ENCODE assay signal across 8 cellular contexts in the genomic region with DNA sequence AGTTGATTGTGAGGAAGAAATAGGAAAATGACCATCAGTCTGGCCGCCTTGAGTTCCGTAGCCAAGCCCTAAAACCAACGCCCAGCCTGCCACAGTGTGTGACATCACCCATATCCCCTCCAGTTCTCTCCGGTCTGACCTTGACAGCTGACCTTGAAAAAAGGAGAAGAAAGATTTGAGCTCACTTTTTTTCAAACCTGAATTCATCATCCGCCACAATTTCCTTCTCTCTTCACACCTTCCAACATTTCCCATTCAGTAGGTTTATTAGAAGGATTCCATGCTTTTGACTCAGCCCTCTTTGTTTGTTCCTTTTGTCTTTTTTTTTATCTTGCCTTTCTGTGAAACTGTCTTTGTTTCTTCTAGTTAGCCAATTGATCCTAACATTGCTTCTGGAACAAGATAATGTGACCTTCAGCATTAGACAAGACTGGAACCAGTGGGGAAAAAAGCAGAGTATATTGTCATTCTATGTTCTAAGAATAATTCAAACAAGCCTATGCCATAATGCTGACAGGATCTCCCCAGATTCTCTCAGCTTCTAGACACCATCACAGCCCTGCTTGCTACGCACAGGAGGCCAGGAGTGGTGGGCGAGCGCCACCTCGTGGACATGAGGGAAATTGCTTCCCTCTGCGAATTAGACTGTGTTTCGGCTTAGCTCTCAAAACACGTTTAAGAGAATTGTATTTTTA.
DNase-seq lines count a peak whose midpoint lies in the region; ATAC-seq and TF ChIP-seq lines count a peak whose summit lies in the region.

No MANE protein-coding gene starts in this region.

- H3K4me3 ChIP-seq in IMR-90 (ENCODE audit: insufficient read depth, low read depth, low read length) (no peak overlapping the region), gastroesophageal sphincter (no peak overlapping the region)

- TF ChIP-seq CTCF in GM10266 (IDR thresholded peaks at IDR 0.05; ENCODE audit: control insufficient read depth, insufficient read depth, low read depth, missing control alignments) (peak; percentile 100), IMR-90 (conservative IDR thresholded peaks at IDR 0.05; ENCODE audit: low read depth, low read length) (peak; percentile 98), gastroesophageal sphincter (IDR thresholded peaks at IDR 0.05) (peak; percentile 77 to 99 (median 94)), omental fat pad (IDR thresholded peaks at IDR 0.05) (peak in 2 of 3 donors; percentile 13 to 73)

- peaks cover 39% of the 10 kb centered on the region for H3K27me3 Mint-ChIP-seq in activated T-helper 17 cell treated with anti-CD3 and anti-CD28 coated beads, Interleukin-2, amount 50 U/mL, for 72 hours

- H3K56ac ChIP-seq in IMR-90 (ENCODE audit: extremely low read depth, insufficient read depth, low read length), result no peak overlapping the region

- no peak overlapping the region for H2AK5ac ChIP-seq in IMR-90 (ENCODE audit: low read depth, low read length)

- H3K4me3 Mint-ChIP-seq in activated T-helper 17 cell treated with anti-CD3 and anti-CD28 coated beads, Interleukin-2, amount 50 U/mL, for 72 hours, result no peak overlapping the region

- H3K4ac ChIP-seq in IMR-90 (ENCODE audit: low read depth, low read length), result no peak overlapping the region

- no peak overlapping the region for H2BK20ac ChIP-seq in IMR-90 (ENCODE audit: low read depth, low read length)

- dilution Hi-C loops in IMR-90 (cut with HindIII; ENCODE audit: low sequenced_read_pairs, unreplicated experiment), result no loop called here

- peak; percentile 70 for DNase-seq in GM10266 (ENCODE audit: extremely low spot score)
- peak; percentile 53 for DNase-seq in IMR-90
- peak; percentile 71 for DNase-seq in OCI-M1 (lab: John Stamatoyannopoulos, UW)
- peak; percentile 42 for DNase-seq in omental fat pad (ENCODE audit: low spot score)
- no peak for DNase-seq in mesenteric fat pad (ENCODE audit: low spot score)

- no peak overlapping the region for H4K8ac ChIP-seq in IMR-90 (ENCODE audit: low read depth in 2 of 2, low read length in 2 of 2)

- H3K27me3 ChIP-seq in IMR-90 (ENCODE audit: control insufficient read depth, insufficient read depth, low read length) (no peaks in the 10 kb centered on the region), gastroesophageal sphincter (peaks cover 40% of the 10 kb centered on the region)

- no peak overlapping the region for H2BK15ac ChIP-seq in IMR-90 (ENCODE audit: low read depth, low read length)

- H3K27ac ChIP-seq in IMR-90 (ENCODE audit: insufficient read depth, low read length), result no peak overlapping the region
- no peak overlapping the region for H3K27ac ChIP-seq in gastroesophageal sphincter

- 10% methylated on average over 2 of the region's 12 CpGs; no CpG with 5 or more reads in 1 of the 2 experiments for WGBS in IMR-90 (ENCODE audit: extremely low coverage in 2 of 2, insufficient read length in 1 of 2), 2 experiments
- 17 to 18% methylated on average over 11 to 12 of the region's 12 CpGs for WGBS in gastroesophageal sphincter (ENCODE audit: low coverage in 1 of 2), 2 donors

- no peak overlapping the region for H3K14ac ChIP-seq in IMR-90 (replicated peaks; ENCODE audit: low read depth, low read length)

- H4K91ac ChIP-seq in IMR-90 (ENCODE audit: insufficient read depth, low read depth, low read length), result no peak overlapping the region

- no TSS peak for BruUV-seq in IMR-90 (replicated peaks; lab: Mats Ljungman, UMichigan)

- no peak overlapping the region for H4K5ac ChIP-seq in IMR-90 (ENCODE audit: low read depth, low read length)

- no peak overlapping the region for H2BK120ac ChIP-seq in IMR-90 (ENCODE audit: low read depth, low read length)

- no peaks in the 10 kb centered on the region for H3K36me3 Mint-ChIP-seq in activated T-helper 17 cell treated with anti-CD3 and anti-CD28 coated beads, Interleukin-2, amount 50 U/mL, for 72 hours (ENCODE audit: low read depth)

- no peak overlapping the region for H3K9ac ChIP-seq in IMR-90 (ENCODE audit: low read depth, low read length)

- no peaks in the 10 kb centered on the region for H3K9me3 ChIP-seq in IMR-90 (ENCODE audit: control insufficient read depth, insufficient read depth, low read length)
- H3K9me3 ChIP-seq in gastroesophageal sphincter, result no peaks in the 10 kb centered on the region

- no peak overlapping the region for H2AK9ac ChIP-seq in IMR-90 (replicated peaks; ENCODE audit: low read depth, low read length, poor library complexity)

- 0 out of 2 replicates have a peak, but pooled peaks have one; percentile 33 for TF ChIP-seq POLR2A in IMR-90 (IDR thresholded peaks at IDR 0.05; ENCODE audit: low read depth, low read length)
- no peak for TF ChIP-seq POLR2A in gastroesophageal sphincter (IDR thresholded peaks at IDR 0.05)

- H3K27ac Mint-ChIP-seq in activated T-helper 17 cell treated with anti-CD3 and anti-CD28 coated beads, Interleukin-2, amount 50 U/mL, for 72 hours, result no peak overlapping the region

- no peaks in the 10 kb centered on the region for H3K4me1 Mint-ChIP-seq in activated T-helper 17 cell treated with anti-CD3 and anti-CD28 coated beads, Interleukin-2, amount 50 U/mL, for 72 hours

- no peaks in the 10 kb centered on the region for H3K79me1 ChIP-seq in IMR-90 (ENCODE audit: low read depth in 1 of 2, low read length in 2 of 2)

- no peak for TF ChIP-seq EP300 in gastroesophageal sphincter (IDR thresholded peaks at IDR 0.05)

- intact Hi-C loops in IMR-90 (cut with micrococcal nuclease), result loop anchor here (1.0 to 10.0 kb wide), 8 partner anchors 256 to 1739 kb away; no protein-coding TSS in a partner anchor

- H3K9me3 Mint-ChIP-seq in activated T-helper 17 cell treated with anti-CD3 and anti-CD28 coated beads, Interleukin-2, amount 50 U/mL, for 72 hours, result no peaks in the 10 kb centered on the region

- no peak overlapping the region for H3K23ac ChIP-seq in IMR-90 (ENCODE audit: low read depth, low read length)

- TF ChIP-seq RAD21 in IMR-90 (IDR thresholded peaks at IDR 0.05; ENCODE audit: low read length), result peak; percentile 97

- no peak overlapping the region for H3K18ac ChIP-seq in IMR-90 (ENCODE audit: low read depth, low read length)

- no peak overlapping the region for H2BK5ac ChIP-seq in IMR-90 (ENCODE audit: low read depth, low read length, poor library complexity, severe bottlenecking)

- H3K4me1 ChIP-seq in IMR-90 (ENCODE audit: control insufficient read depth, insufficient read depth, low read length), result no peaks in the 10 kb centered on the region
- peaks cover 0 to 7% (median 0%) of the 10 kb centered on the region in 3 donors for H3K4me1 ChIP-seq in gastroesophageal sphincter

- peak overlapping the region; percentile 53 for H2AFZ ChIP-seq in IMR-90 (replicated peaks; ENCODE audit: low read length, poor library complexity)

- H4K20me1 ChIP-seq in IMR-90 (ENCODE audit: insufficient read depth, low read length), result no peaks in the 10 kb centered on the region

- in situ Hi-C loops in IMR-90 (cut with MboI; ENCODE audit: low sequenced_read_pairs), result loop anchor here (5.0 to 25.0 kb wide), 2 partner anchors 1027 to 1632 kb away; no protein-coding TSS in a partner anchor

- POLR2A ChIA-PET in IMR-90 (lab: Charles Lee; ENCODE audit: unreplicated experiment), result no interaction called here

- no peaks in the 10 kb centered on the region for H3K9me1 ChIP-seq in IMR-90 (ENCODE audit: insufficient read depth, low read length)

- CTCF ChIA-PET in IMR-90 (lab: Yijun Ruan, JAX), result interaction anchor here (0.7 to 1.7 kb wide), 19 partner anchors 8 to 1728 kb away, joined by 3 to 13 read pairs (median 3); no protein-coding TSS in a partner anchor

- ATAC-seq in GM21825 (IDR thresholded peaks at IDR 0.05; ENCODE audit: unreplicated experiment) (peak; percentile 98), IMR-90 (ENCODE audit: low read depth) (peak; percentile 97), gastroesophageal sphincter (peak; percentile 77), omental fat pad (ENCODE audit: low FRiP score) (no peak)
- ATAC-seq in activated T-helper 17 cell treated with anti-CD3 and anti-CD28 coated beads, Interleukin-2, amount 50 U/mL, for 72 hours (replicated peaks), result peak; percentile 49

- H3K36me3 ChIP-seq in IMR-90 (ENCODE audit: control insufficient read depth, insufficient read depth, low read length) (no peaks in the 10 kb centered on the region), gastroesophageal sphincter (no peaks in the 10 kb centered on the region)

- no peak overlapping the region for H3K4me2 ChIP-seq in IMR-90 (ENCODE audit: low read depth, low read length)

TF ChIP-seq in IMR-90, 13 proteins besides CTCF, POLR2A, EP300 and RAD21:
- no peak for TF ChIP-seq MXI1 (IDR thresholded peaks at IDR 0.05; ENCODE audit: borderline replicate concordance, low read depth, low read length)
- TF ChIP-seq MAFK (IDR thresholded peaks at IDR 0.05; ENCODE audit: low read depth, low read length), result peak; percentile 33
- TF ChIP-seq SMC3 (IDR thresholded peaks at IDR 0.05; ENCODE audit: low read depth, low read length), result peak; percentile 87

Comparison
In these comparisons a context has a peak if more than half of its experiments do, and no peak if none do; other contexts are left out.
1. CTCF ChIP-seq: peak in every context shown above with its lines; median percentile 100 in GM10266; 98 in IMR-90; 94 in gastroesophageal sphincter; 43 in omental fat pad.